2 cellular contexts compared by ENCODE assay signal in genomic region chr2:39150102-39150562, GRCh38.
A peak's percentile ranks its signal among the peaks of the same experiment; 100 is the strongest.
TF ChIP-seq lines count a peak whose summit lies in the region.

No MANE protein-coding gene starts in this region.

TF ChIP-seq in HepG2, 621 proteins besides CTCF, POLR2A, EP300 and RAD21:
- TF ChIP-seq ZNF552 (CRISPR knock-in tag; IDR thresholded peaks at IDR 0.05; ENCODE audit: borderline replicate concordance) (no peak), MAX (IDR thresholded peaks at IDR 0.05) (no peak), IRF1 (CRISPR knock-in tag; IDR thresholded peaks at IDR 0.05; ENCODE audit: low read depth) (no peak), KLF15 (CRISPR knock-in tag; IDR thresholded peaks at IDR 0.05; ENCODE audit: borderline replicate concordance) (no peak), LBX2 (CRISPR knock-in tag; IDR thresholded peaks at IDR 0.05; ENCODE audit: borderline replicate concordance) (no peak), ISX (CRISPR knock-in tag; conservative IDR thresholded peaks at IDR 0.05) (no peak), RXRB (CRISPR knock-in tag; IDR thresholded peaks at IDR 0.05; ENCODE audit: borderline replicate concordance) (no peak), MAZ (IDR thresholded peaks at IDR 0.05; ENCODE audit: borderline replicate concordance, low read depth, low read length) (no peak), MAZ (CRISPR knock-in tag; IDR thresholded peaks at IDR 0.05; ENCODE audit: low read depth) (0 out of 2 replicates have a peak, but pooled peaks have one; percentile 30), ZNF75D (CRISPR knock-in tag; IDR thresholded peaks at IDR 0.05; ENCODE audit: borderline replicate concordance) (no peak), FOXO4 (CRISPR knock-in tag; conservative IDR thresholded peaks at IDR 0.05) (0 out of 2 replicates have a peak, but pooled peaks have one; percentile 18), CEBPZ (IDR thresholded peaks at IDR 0.05; ENCODE audit: low read length) (no peak), CHD2 (IDR thresholded peaks at IDR 0.05; ENCODE audit: low read depth, low read length) (no peak), REPIN1 (CRISPR knock-in tag; IDR thresholded peaks at IDR 0.05; ENCODE audit: borderline replicate concordance, low read depth) (no peak), RBFOX2 (IDR thresholded peaks at IDR 0.05; ENCODE audit: low read depth, low read length) (no peak), YY1 (IDR thresholded peaks at IDR 0.05; ENCODE audit: insufficient read depth, insufficient replicate concordance, low read depth, low read length) (peak; percentile 26), FOXK2 (IDR thresholded peaks at IDR 0.05) (no peak), RXRA (CRISPR knock-in tag; IDR thresholded peaks at IDR 0.05) (no peak), CC2D1A (CRISPR knock-in tag; IDR thresholded peaks at IDR 0.05) (no peak), ZBTB38 (CRISPR knock-in tag; IDR thresholded peaks at IDR 0.05) (no peak), HNRNPLL (IDR thresholded peaks at IDR 0.05; ENCODE audit: low read depth, low read length, poor library complexity, severe bottlenecking) (no peak), NBN (conservative IDR thresholded peaks at IDR 0.05) (no peak), ZSCAN22 (CRISPR knock-in tag; IDR thresholded peaks at IDR 0.05) (no peak), ZNF792 (CRISPR knock-in tag; IDR thresholded peaks at IDR 0.05) (no peak), TBL1XR1 (IDR thresholded peaks at IDR 0.05; ENCODE audit: borderline replicate concordance, low read length, partially characterized antibody) (no peak)

TF ChIP-seq in K562, 482 proteins besides CTCF, POLR2A, EP300 and RAD21 (continues in another document):
- peak; percentile 83 for TF ChIP-seq CLOCK (CRISPR knock-in tag; IDR thresholded peaks at IDR 0.05; ENCODE audit: borderline replicate concordance)
- peak; percentile 93 for TF ChIP-seq ZNF695 (CRISPR knock-in tag; IDR thresholded peaks at IDR 0.05)
- TF ChIP-seq XRCC5 (IDR thresholded peaks at IDR 0.05; ENCODE audit: low read depth, low read length), result no peak
- TF ChIP-seq BCOR (IDR thresholded peaks at IDR 0.05), result no peak
- TF ChIP-seq LCOR (CRISPR knock-in tag; IDR thresholded peaks at IDR 0.05), result peak; percentile 76; the same call in 1 of the 2 replicates
- TF ChIP-seq RBM25 (IDR thresholded peaks at IDR 0.05; ENCODE audit: low read depth, low read length, severe bottlenecking), result no peak
- TF ChIP-seq E2F8 (IDR thresholded peaks at IDR 0.05; ENCODE audit: low read depth, partially characterized antibody), result peak; percentile 26
- TF ChIP-seq CCAR2 (IDR thresholded peaks at IDR 0.05; ENCODE audit: low read depth, low read length), result no peak
- TF ChIP-seq MYBL2 (IDR thresholded peaks at IDR 0.05; ENCODE audit: low read depth), result no peak
- TF ChIP-seq MYBL2 (CRISPR knock-in tag; IDR thresholded peaks at IDR 0.05; ENCODE audit: borderline replicate concordance), result no peak
- no peak for TF ChIP-seq MNT (conservative IDR thresholded peaks at IDR 0.05)
- peak; percentile 18; the same call in 1 of the 2 replicates for TF ChIP-seq EP400 (IDR thresholded peaks at IDR 0.05)
- TF ChIP-seq SOX6 (IDR thresholded peaks at IDR 0.05), result peak; percentile 52
- peak; percentile 99 for TF ChIP-seq NR4A1 (CRISPR knock-in tag; IDR thresholded peaks at IDR 0.05)
- peak; percentile 99 for TF ChIP-seq NR4A1 (tag; IDR thresholded peaks at IDR 0.05)
- TF ChIP-seq CCNT2 (IDR thresholded peaks at IDR 0.05; ENCODE audit: borderline replicate concordance, extremely low read depth, insufficient read length, low read depth, low read length), result no peak
- peak; percentile 99 for TF ChIP-seq CREB3 (tag; conservative IDR thresholded peaks at IDR 0.05; ENCODE audit: low read depth)
- no peak for TF ChIP-seq MCM7 (IDR thresholded peaks at IDR 0.05)
- TF ChIP-seq FOS (IDR thresholded peaks at IDR 0.05; ENCODE audit: extremely low read depth, insufficient read length), result no peak
- TF ChIP-seq ZNF347 (CRISPR knock-in tag; IDR thresholded peaks at IDR 0.05; ENCODE audit: low read depth), result no peak; the same call in none of the 2 replicates
- TF ChIP-seq ZNF511 (CRISPR knock-in tag; IDR thresholded peaks at IDR 0.05), result no peak
- no peak for TF ChIP-seq KDM4B (IDR thresholded peaks at IDR 0.05; ENCODE audit: borderline replicate concordance in 2 of 2, low read depth in 1 of 2)
- TF ChIP-seq KLF13 (tag; IDR thresholded peaks at IDR 0.05; ENCODE audit: borderline replicate concordance, low read depth), result peak; percentile 54
- peak; percentile 90 for TF ChIP-seq ZNF561 (CRISPR knock-in tag; conservative IDR thresholded peaks at IDR 0.05)
- no peak for TF ChIP-seq HMG20B (CRISPR knock-in tag; IDR thresholded peaks at IDR 0.05)
- TF ChIP-seq CTBP1 (IDR thresholded peaks at IDR 0.05; ENCODE audit: borderline replicate concordance), result peak; percentile 33; the same call in 1 of the 2 replicates
- TF ChIP-seq ETV1 (tag; conservative IDR thresholded peaks at IDR 0.05; ENCODE audit: low read depth), result peak; percentile 53; the same call in 1 of the 2 replicates
- peak; percentile 93 for TF ChIP-seq BACH1 (tag; IDR thresholded peaks at IDR 0.05)
- no peak for TF ChIP-seq E2F1 (CRISPR knock-in tag; IDR thresholded peaks at IDR 0.05)
- peak; percentile 73; the same call in 1 of the 2 replicates for TF ChIP-seq ZBTB26 (CRISPR knock-in tag; IDR thresholded peaks at IDR 0.05)
- TF ChIP-seq ZNF518B (CRISPR knock-in tag; IDR thresholded peaks at IDR 0.05), result no peak
